8 cellular contexts compared by ENCODE assay signal in genomic region chr6:27837636-27838512, GRCh38.
DNase-seq lines count a peak whose midpoint lies in the region; ATAC-seq, FAIRE-seq and TF ChIP-seq lines count a peak whose summit lies in the region.

No MANE protein-coding gene starts in this region.

- H3K79me2 ChIP-seq in endothelial cell of umbilical vein (ENCODE audit: control insufficient read depth, insufficient read depth, low read length): no peaks in the 10 kb centered on the region

- H3K9me3 ChIP-seq in endothelial cell of umbilical vein (replicated peaks; ENCODE audit: control insufficient read depth, insufficient read depth, low read length) (no peaks in the 10 kb centered on the region), mesodermal cell (ENCODE audit: control insufficient read depth, low read length) (no peaks in the 10 kb centered on the region)

- TSS peak; percentile 94 for BruUV-seq in endothelial cell of umbilical vein (replicated peaks; lab: Mats Ljungman, UMichigan)

- H3K4me1 ChIP-seq in endothelial cell of umbilical vein (ENCODE audit: control insufficient read depth, extremely low read depth, insufficient read depth, low read length): peaks cover 14% of the 10 kb centered on the region
- no peaks in the 10 kb centered on the region for H3K4me1 ChIP-seq in mesodermal cell (ENCODE audit: control insufficient read depth, insufficient read depth, low read length, poor library complexity, severe bottlenecking)

- peak overlapping the region; percentile 84 for H3K4me2 ChIP-seq in endothelial cell of umbilical vein (ENCODE audit: insufficient read depth, low read length)

- H3K4me3 ChIP-seq in endothelial cell of umbilical vein (replicated peaks in 1 of 3; ENCODE audit: insufficient read depth in 1 of 3, low read depth in 1 of 3, low read length in 3 of 3) (peak overlapping the region; percentile 25 to 86 (median 59)), mesodermal cell (ENCODE audit: extremely low read depth, insufficient read depth, low read length, poor library complexity, severe bottlenecking) (peak overlapping the region; percentile 76)

- H3K27ac ChIP-seq in endothelial cell of umbilical vein (ENCODE audit: insufficient read depth, low read depth, low read length): peak overlapping the region; percentile 95
- peak overlapping the region; percentile 99 for H3K27ac ChIP-seq in mesodermal cell (ENCODE audit: low read depth, low read length, severe bottlenecking)

- TF ChIP-seq POLR2A in endothelial cell of umbilical vein (IDR thresholded peaks at IDR 0.05; ENCODE audit: low read depth, low read length): peak; percentile 87

- peak; percentile 72 for ATAC-seq in GM21390 (IDR thresholded peaks at IDR 0.05; ENCODE audit: unreplicated experiment)

- dilution Hi-C loops in endothelial cell of umbilical vein (cut with MboI; ENCODE audit: extremely low pct_ligation_motif_present, low sequenced_read_pairs): no loop called here

- peak overlapping the region; percentile 97 for H3K9ac ChIP-seq in endothelial cell of umbilical vein (replicated peaks; ENCODE audit: extremely low read depth, insufficient read depth, low read length)

- peak; percentile 99 for DNase-seq in DMS 273 (lab: John Stamatoyannopoulos, UW; ENCODE audit: unreplicated experiment)
- DNase-seq in HT1080 (ENCODE audit: low read depth): peak; percentile 98
- DNase-seq in NOMO-1 treated with DMSO at 0.1 percent for 48 hours (lab: John Stamatoyannopoulos, UW; ENCODE audit: unreplicated experiment): peak; percentile 98
- peak; percentile 90 for DNase-seq in activated CD8-positive, alpha-beta memory T cell treated with anti-CD3 and anti-CD28 coated beads, Interleukin-2, amount 50 U/mL, for 48 hours
- DNase-seq in endothelial cell of umbilical vein (ENCODE audit: low read depth, low spot score): peak; percentile 100
- peak; percentile 83 for DNase-seq in stimulated activated CD8-positive, alpha-beta memory T cell treated with anti-CD3 and anti-CD28 coated beads, Interleukin-4, amount 100 ng/mL, for 48 hours

- no peaks in the 10 kb centered on the region for H4K20me1 ChIP-seq in endothelial cell of umbilical vein (replicated peaks; ENCODE audit: control insufficient read depth, extremely low read depth, insufficient read depth, low read length)

- FAIRE-seq in endothelial cell of umbilical vein (lab: Jason Lieb, UNC): peak; percentile 97

- 0% methylated on average over 43 to 45 of the region's 49 CpGs for WGBS in mesodermal cell (ENCODE audit: insufficient coverage in 2 of 2), 2 experiments

- H2AFZ ChIP-seq in endothelial cell of umbilical vein (ENCODE audit: low read depth, low read length): no peak overlapping the region

- no peaks in the 10 kb centered on the region for H3K9me1 ChIP-seq in endothelial cell of umbilical vein (replicated peaks; ENCODE audit: control insufficient read depth, extremely low read depth, insufficient read depth, low read length)

- no peaks in the 10 kb centered on the region for H3K27me3 ChIP-seq in endothelial cell of umbilical vein (ENCODE audit: control insufficient read depth in 2 of 2, insufficient read depth in 2 of 2, low read length in 2 of 2)

- CTCF ChIA-PET in endothelial cell of umbilical vein (lab: Charles Lee): interaction anchor here (0.7 to 5.7 kb wide), 18 partner anchors 14 to 1515 kb away, joined by 3 to 44 read pairs (median 4); a partner anchor contains a TSS

- H3K36me3 ChIP-seq in endothelial cell of umbilical vein (ENCODE audit: control insufficient read depth in 2 of 2, extremely low read depth in 1 of 2, insufficient read depth in 2 of 2, low read length in 2 of 2): no peaks in the 10 kb centered on the region
- H3K36me3 ChIP-seq in mesodermal cell (ENCODE audit: control insufficient read depth, insufficient read depth, low read length): no peaks in the 10 kb centered on the region

- TF ChIP-seq CTCF in endothelial cell of umbilical vein (IDR thresholded peaks at IDR 0.05; ENCODE audit: extremely low read depth in 1 of 2, insufficient read depth in 1 of 2, low read depth in 1 of 2, low read length in 2 of 2): no peak

- intact Hi-C loops in endothelial cell of umbilical vein (cut with micrococcal nuclease): loop anchor here (1.0 to 10.0 kb wide), 7 partner anchors 13 to 1813 kb away; a partner anchor contains a TSS

- POLR2A ChIA-PET in endothelial cell of umbilical vein (lab: Charles Lee): interaction anchor here (0.6 to 5.3 kb wide), 17 partner anchors 14 to 1821 kb away, joined by 3 to 129 read pairs (median 7); a partner anchor contains a TSS

TF ChIP-seq in endothelial cell of umbilical vein, 7 proteins besides CTCF, POLR2A, EP300 and RAD21:
- TF ChIP-seq GATA2 (IDR thresholded peaks at IDR 0.05; ENCODE audit: insufficient read depth, insufficient read length, low read depth, low read length) (no peak), MYC (IDR thresholded peaks at IDR 0.05; ENCODE audit: low read depth, low read length) (no peak), JUN (IDR thresholded peaks at IDR 0.05; ENCODE audit: borderline replicate concordance, insufficient read depth, insufficient read length, low read depth) (peak; percentile 53), EZH2 (IDR thresholded peaks at IDR 0.05; ENCODE audit: borderline replicate concordance, low read depth, low read length, severe bottlenecking) (no peak), MAX (IDR thresholded peaks at IDR 0.05; ENCODE audit: insufficient read depth, insufficient read length) (no peak), FOS (IDR thresholded peaks at IDR 0.05; ENCODE audit: borderline replicate concordance, insufficient read depth, low read length) (no peak), POLR2AphosphoS5 (IDR thresholded peaks at IDR 0.05; ENCODE audit: insufficient read depth, low read depth, low read length) (peak; percentile 54)

Comparison
In these comparisons a context has a peak if more than half of its experiments do, and no peak if none do; other contexts are left out.
1. Peak in every context shown above with its lines: DNase-seq, ATAC-seq, H3K4me3 ChIP-seq and H3K27ac ChIP-seq.